In genomic region chr11:64869571-64870175, GRCh38 we compare ENCODE assay signal across 6 cellular contexts. TPM values are rescaled to one million over a fixed set of nuclear protein-coding genes. Genes with fewer than 3 reads are reported as not detected.
DNase-seq lines count a peak whose midpoint lies in the region; ATAC-seq and TF ChIP-seq lines count a peak whose summit lies in the region.

No MANE protein-coding gene starts in this region.

- peak overlapping the region; percentile 82 for H3K4me3 Mint-ChIP-seq in CD4-positive, alpha-beta T cell
- H3K4me3 Mint-ChIP-seq in T-cell, result peak overlapping the region; percentile 72 to 78 (median 78)

- TF ChIP-seq CTCF in CD4-positive, alpha-beta T cell (IDR thresholded peaks at IDR 0.05), result no peak
- no peak for TF ChIP-seq CTCF in liver (IDR thresholded peaks at IDR 0.05; ENCODE audit: low read depth, low read length, missing input control)

- H3K36me3 ChIP-seq in liver (ENCODE audit: control insufficient read depth in 4 of 4, insufficient read depth in 3 of 4, low read depth in 1 of 4, low read length in 3 of 4), result no peaks in the 10 kb centered on the region

- no peaks in the 10 kb centered on the region for H3K27me3 ChIP-seq in CD4-positive, alpha-beta T cell (ENCODE audit: control insufficient read depth, insufficient read depth, low read length)
- no peaks in the 10 kb centered on the region for H3K27me3 ChIP-seq in liver (ENCODE audit: control insufficient read depth in 4 of 4, insufficient read depth in 4 of 4, low read length in 3 of 4)

- peak overlapping the region; percentile 93 for H3K27ac Mint-ChIP-seq in CD4-positive, alpha-beta T cell
- peak overlapping the region; percentile 95 to 96 for H3K27ac Mint-ChIP-seq in T-cell

- DNase-seq in CD4-positive, alpha-beta T cell, result no peak
- peak in 1 of 34 experiments; percentile 19 for DNase-seq in T-cell

- H3K9ac ChIP-seq in liver (ENCODE audit: low read depth in 1 of 2, low read length in 2 of 2), result no peak overlapping the region

- no peaks in the 10 kb centered on the region for H3K27me3 Mint-ChIP-seq in CD4-positive, alpha-beta T cell
- H3K27me3 Mint-ChIP-seq in T-cell, result no peaks in the 10 kb centered on the region

- POLR2A ChIA-PET in CD4-positive, alpha-beta T cell (lab: Charles Lee), result interaction anchor here (1.0 to 27.2 kb wide), 5 partner anchors 10 to 245 kb away, joined by 3 to 767 read pairs (median 87); partner anchors contain the start of gene EHD1
- POLR2A ChIA-PET in T-cell (lab: Charles Lee), result interaction anchor here (0.5 to 2.1 kb wide), 5 partner anchors 8 to 180 kb away, joined by 3 to 5 read pairs (median 4); partner anchors contain the start of gene EHD1 (in 1 of the 2)

- no peak overlapping the region for H3K4me3 ChIP-seq in liver (ENCODE audit: low read depth in 1 of 3, low read length in 3 of 3)

- intact Hi-C loops in CD4-positive, alpha-beta T cell (cut with DNase I, micrococcal nuclease), result loop anchor here in 1 of 2 experiments (1.0 to 10.0 kb wide), 2 partner anchors 10 to 95 kb away; partner anchors contain the start of gene SF1

- no peaks in the 10 kb centered on the region for H3K9me3 ChIP-seq in CD4-positive, alpha-beta T cell (ENCODE audit: control insufficient read depth, low read length)
- no peaks in the 10 kb centered on the region for H3K9me3 ChIP-seq in liver (ENCODE audit: control insufficient read depth in 4 of 4, low read length in 3 of 4)

- H3K36me3 Mint-ChIP-seq in CD4-positive, alpha-beta T cell (ENCODE audit: low read depth), result peaks cover 83% of the 10 kb centered on the region
- peaks cover 42% of the 10 kb centered on the region for H3K36me3 Mint-ChIP-seq in T-cell

- 81% methylated on average over 9 of the region's 9 CpGs for WGBS in liver

- no peak for TF ChIP-seq RAD21 in liver (IDR thresholded peaks at IDR 0.05)

- peaks cover 27 to 66% (median 57%) of the 10 kb centered on the region in 4 donors for H3K4me1 ChIP-seq in liver (ENCODE audit: control insufficient read depth in 4 of 4, insufficient read depth in 4 of 4, low read length in 3 of 4)

- CTCF ChIA-PET in CD4-positive, alpha-beta T cell (lab: Charles Lee), result interaction anchor here (0.8 to 3.7 kb wide), 10 partner anchors 8 to 25 kb away, joined by 3 to 26 read pairs (median 10); partner anchors contain the start of genes CDC42BPG and EHD1
- CTCF ChIA-PET in T-cell (lab: Charles Lee), result interaction anchor here in 1 of 2 donors (1.1 to 2.9 kb wide), 5 partner anchors 8 to 91 kb away, joined by 3 to 14 read pairs (median 4); partner anchors contain the start of gene EHD1

- H3K9me3 Mint-ChIP-seq in CD4-positive, alpha-beta T cell, result no peaks in the 10 kb centered on the region
- no peaks in the 10 kb centered on the region for H3K9me3 Mint-ChIP-seq in T-cell

- H3K4me1 Mint-ChIP-seq in CD4-positive, alpha-beta T cell (ENCODE audit: low read depth), result peaks cover 89% of the 10 kb centered on the region
- H3K4me1 Mint-ChIP-seq in T-cell, result peaks cover 78 to 90% (median 90%) of the 10 kb centered on the region in 3 donors

- H3K27ac ChIP-seq in CD4-positive, alpha-beta T cell (ENCODE audit: low read depth, low read length), result peak overlapping the region; percentile 70
- H3K27ac ChIP-seq in liver (ENCODE audit: low read depth in 1 of 2, low read length in 2 of 2), result peak overlapping the region; percentile 39 to 75

- no peak for ATAC-seq in CD4-positive, alpha-beta T cell (ENCODE audit: poor library complexity)
- ATAC-seq in T-cell (replicated peaks in 1 of 4) (peak; percentile 15 to 50 (median 40)), GM18867 (IDR thresholded peaks at IDR 0.05; ENCODE audit: unreplicated experiment) (no peak), HG03342 (IDR thresholded peaks at IDR 0.05; ENCODE audit: unreplicated experiment) (no peak), GM21825 (IDR thresholded peaks at IDR 0.05; ENCODE audit: unreplicated experiment) (no peak)

TF ChIP-seq in liver, 16 proteins besides CTCF, POLR2A, EP300 and RAD21:
- TF ChIP-seq ATF3 (IDR thresholded peaks at IDR 0.05) (no peak), REST (IDR thresholded peaks at IDR 0.05) (peak; percentile 50), YY1 (IDR thresholded peaks at IDR 0.05) (no peak)

RNA-seq across cellular contexts. Expression of gene EHD1, which starts 8.7 kb away (rescaled TPM):
- 100 to 1,000 TPM; 132 to 139 TPM for total RNA-seq in CD4-positive, alpha-beta T cell
- total RNA-seq in T-cell (100 to 1,000 TPM; 126 to 286 (median 269) TPM), liver (10 to 100 TPM; 27.3 to 36.4 TPM)
- 10 to 100 TPM in 1 of 2 donors, 1 to 10 TPM in 1; 8.3 to 11.1 TPM for polyA plus RNA-seq in liver

RNA-seq across cellular contexts. Expression of gene CDC42BPG, which starts 25.2 kb away (rescaled TPM):
- total RNA-seq in CD4-positive, alpha-beta T cell, result 1 to 10 TPM; 6.9 to 9.7 TPM
- total RNA-seq in T-cell (10 to 100 TPM in 1 of 5 donors, 1 to 10 TPM in 4; 7.4 to 10.5 (median 9.1) TPM), liver (1 to 10 TPM in 1 of 2 donors, under 1 TPM in 1; 0.75 to 1.2 TPM)
- under 1 TPM; 0.18 to 0.40 TPM for polyA plus RNA-seq in liver

RNA-seq across cellular contexts. Expression of gene ATG2A, which starts 47.3 kb away (rescaled TPM):
- 100 to 1,000 TPM; 189 to 198 TPM for total RNA-seq in CD4-positive, alpha-beta T cell
- 100 to 1,000 TPM in 1 of 5 donors, 10 to 100 TPM in 4; 50.9 to 165 (median 55.4) TPM for total RNA-seq in T-cell
- total RNA-seq in liver, result 10 to 100 TPM; 18.3 to 27.8 TPM
- polyA plus RNA-seq in liver, result 10 to 100 TPM; 15.6 to 34.1 TPM

RNA-seq across cellular contexts. Expression of gene PPP2R5B, which starts 54.8 kb away (rescaled TPM):
- total RNA-seq in CD4-positive, alpha-beta T cell, result 10 to 100 TPM; 16.8 to 18.3 TPM
- total RNA-seq in T-cell (10 to 100 TPM; 15.3 to 25.4 (median 17.2) TPM), liver (1 to 10 TPM; 5.3 to 6.6 TPM)
- 1 to 10 TPM; 2.9 to 4.9 TPM for polyA plus RNA-seq in liver

RNA-seq across cellular contexts. Expression of gene MEN1, which starts 59.3 kb away (rescaled TPM):
- total RNA-seq in CD4-positive, alpha-beta T cell, result 10 to 100 TPM; 16.4 to 17.7 TPM
- total RNA-seq in T-cell (10 to 100 TPM; 31.7 to 62.0 (median 49.6) TPM), liver (10 to 100 TPM; 12.1 to 15.1 TPM)
- polyA plus RNA-seq in liver, result 10 to 100 TPM in 1 of 2 donors, 1 to 10 TPM in 1; 9.0 to 14.7 TPM

Comparison
In these comparisons a context has a peak if more than half of its experiments do, and no peak if none do; other contexts are left out.
1. ATAC-seq: peak in T-cell (4 of 4); none in CD4-positive, alpha-beta T cell (single experiment), GM18867 (single experiment), HG03342 (single experiment) and GM21825 (single experiment).